Comparison of ENCODE assay signal across 19 cellular contexts in genomic region chr2:22907330-22907729, GRCh38.
DNase-seq lines count a peak whose midpoint lies in the region; ATAC-seq and TF ChIP-seq lines count a peak whose summit lies in the region.
"Had no signal": no experiment of that assay in that cellular context is flagged by ENCODE, and none has a peak within 500 bp of the region (broad histone marks: within the 10 kb centered on the region; RNA-seq: fewer than 3 reads in every experiment).

No MANE protein-coding gene starts in this region.

- no peak for DNase-seq in AG04450 (ENCODE audit: low read depth, low spot score)
- no peak for DNase-seq in GM23338 (ENCODE audit: low spot score)
- peak; percentile 53 for DNase-seq in esophagus muscularis mucosa (ENCODE audit: extremely low spot score)
- peak; percentile 84 for DNase-seq in mucosa of gallbladder (ENCODE audit: low spot score)
- DNase-seq in ovary: no peak
- DNase-seq in effector CD4-positive, alpha-beta T cell: no peak
- DNase-seq: Calu3; CD4-positive, alpha-beta T cell; DMS53; IMR-90; Karpas-422; NCI-H1436 treated with DMSO at 0.1 percent for 48 hours; NCI-H2029 treated with DMSO at 0.1 percent for 48 hours; NCI-H2171 treated with DMSO at 0.1 percent for 48 hours; NCI-H748 treated with DMSO at 0.1 percent for 48 hours; PC-9 had no signal

- H3F3A ChIP-seq in GM23338 (replicated peaks; ENCODE audit: low read depth): no peaks in the 10 kb centered on the region

- no peaks in the 10 kb centered on the region for H3K36me3 ChIP-seq in GM23338 (ENCODE audit: insufficient read depth)
- no peaks in the 10 kb centered on the region for H3K36me3 ChIP-seq in esophagus muscularis mucosa
- no peaks in the 10 kb centered on the region for H3K36me3 ChIP-seq in ovary

- peaks cover 2% of the 10 kb centered on the region; the same call in 1 of the 2 replicates for H3K4me1 ChIP-seq in GM23338 (ENCODE audit: insufficient read depth)
- H3K4me1 ChIP-seq in esophagus muscularis mucosa: no peaks in the 10 kb centered on the region
- no peaks in the 10 kb centered on the region for H3K4me1 ChIP-seq in ovary (ENCODE audit: insufficient read depth)

- peaks cover 7% of the 10 kb centered on the region for H3K4me1 Mint-ChIP-seq in GM23338
- H3K4me1 Mint-ChIP-seq: B cell had no signal

- H3K9me3 ChIP-seq in AG04450 (ENCODE audit: control insufficient read depth, insufficient read depth, low read length) (peaks cover 5% of the 10 kb centered on the region; the same call in 1 of the 2 replicates), esophagus muscularis mucosa (no peaks in the 10 kb centered on the region), ovary (no peaks in the 10 kb centered on the region)

- intact Hi-C loops in esophagus muscularis mucosa (cut with DNase I): loop anchor here (10.0 kb wide), 1 partner anchor 447 kb away; no protein-coding TSS in a partner anchor
- intact Hi-C loops in ovary (cut with DNase I): no loop called here

- no peak overlapping the region for H3K27ac Mint-ChIP-seq in GM23338
- H3K27ac Mint-ChIP-seq: B cell; CD4-positive, alpha-beta T cell had no signal

- TF ChIP-seq EP300 in esophagus muscularis mucosa (IDR thresholded peaks at IDR 0.05) (no peak), ovary (IDR thresholded peaks at IDR 0.05) (no peak)

- H3K27me3 ChIP-seq in AG04450 (ENCODE audit: control insufficient read depth, insufficient read depth, low read length) (no peaks in the 10 kb centered on the region), GM23338 (ENCODE audit: insufficient read depth) (no peaks in the 10 kb centered on the region), esophagus muscularis mucosa (no peaks in the 10 kb centered on the region), ovary (no peaks in the 10 kb centered on the region)

- no peak overlapping the region for H3K4me3 ChIP-seq in AG04450 (ENCODE audit: low read depth, low read length)
- no peak overlapping the region for H3K4me3 ChIP-seq in GM23338
- no peak overlapping the region for H3K4me3 ChIP-seq in esophagus muscularis mucosa
- H3K4me3 ChIP-seq in ovary: no peak overlapping the region
- H3K4me3 ChIP-seq: PC-9 had no signal

- WGBS in esophagus muscularis mucosa: 79% methylated on average over 2 of the region's 2 CpGs
- 40 to 57% (median 46%) methylated on average over 2 of the region's 2 CpGs for WGBS in ovary, 3 donors

- POLR2A ChIA-PET in AG04450 (lab: Yijun Ruan, JAX): no interaction called here

- TF ChIP-seq POLR2A in esophagus muscularis mucosa (IDR thresholded peaks at IDR 0.05; ENCODE audit: low read depth) (no peak), ovary (IDR thresholded peaks at IDR 0.05) (no peak)

- no peak overlapping the region for H3K4me2 ChIP-seq in GM23338
- H3K4me2 ChIP-seq: PC-9 had no signal

- no peaks in the 10 kb centered on the region for H3K36me3 Mint-ChIP-seq in GM23338 (ENCODE audit: low read depth)

- ATAC-seq in GM23338 (no peak), SK-N-SH treated with all-trans-retinoic acid at 6 μM for 48 hours (no peak), HG02623 (IDR thresholded peaks at IDR 0.05; ENCODE audit: unreplicated experiment) (no peak)

- no peak overlapping the region for H3K4me3 Mint-ChIP-seq in GM23338
- H3K4me3 Mint-ChIP-seq: B cell; CD4-positive, alpha-beta T cell had no signal

- H4K20me1 ChIP-seq in GM23338 (replicated peaks; ENCODE audit: insufficient read depth): no peaks in the 10 kb centered on the region

- no peaks in the 10 kb centered on the region for H3K27me3 Mint-ChIP-seq in GM23338 (ENCODE audit: insufficient read depth, low read depth, poor library complexity)
- H3K27me3 Mint-ChIP-seq: B cell; CD4-positive, alpha-beta T cell had no signal

- no peaks in the 10 kb centered on the region; the same call in 2 of the 3 replicates for H3K9me3 Mint-ChIP-seq in GM23338
- H3K9me3 Mint-ChIP-seq: CD4-positive, alpha-beta T cell had no signal

- H3K27ac ChIP-seq in AG04450 (ENCODE audit: low read depth, low read length) (peak overlapping the region; percentile 11), GM23338 (ENCODE audit: low read depth) (no peak overlapping the region), esophagus muscularis mucosa (replicated peaks in 1 of 4) (no peak overlapping the region), ovary (no peak overlapping the region)
- H3K27ac ChIP-seq: PC-9 had no signal

- 0 out of 2 replicates have a peak overlapping the region, but pooled peaks have one; percentile 20 for H2AFZ ChIP-seq in GM23338
- H2AFZ ChIP-seq: PC-9 had no signal

- TF ChIP-seq CTCF in AG04450 (IDR thresholded peaks at IDR 0.05; ENCODE audit: low read depth, low read length): no peak
- no peak for TF ChIP-seq CTCF in GM23338 (conservative IDR thresholded peaks at IDR 0.05; ENCODE audit: low read depth in 2 of 2)
- no peak for TF ChIP-seq CTCF in esophagus muscularis mucosa (IDR thresholded peaks at IDR 0.05)
- TF ChIP-seq CTCF in ovary (IDR thresholded peaks at IDR 0.05): no peak

- CTCF ChIA-PET in AG04450 (lab: Charles Lee): no interaction called here

- H3K9me2 ChIP-seq in GM23338 (ENCODE audit: insufficient read depth): no peaks in the 10 kb centered on the region

- no peaks in the 10 kb centered on the region for H3K79me2 ChIP-seq in GM23338 (replicated peaks; ENCODE audit: insufficient read depth)

TF ChIP-seq in GM23338, 12 proteins besides CTCF, POLR2A, EP300 and RAD21 (continues in another document):
- TF ChIP-seq JUNB (IDR thresholded peaks at IDR 0.05; ENCODE audit: unreplicated experiment): no peak

TF ChIP-seq in SK-N-SH treated with all-trans-retinoic acid at 6 μM for 48 hours, 23 proteins besides CTCF, POLR2A, EP300 and RAD21:
- TF ChIP-seq ISL1 (CRISPR knock-in tag; IDR thresholded peaks at IDR 0.05): no peak
- no peak for TF ChIP-seq ZNF8 (CRISPR knock-in tag; IDR thresholded peaks at IDR 0.05)
- TF ChIP-seq OSR1 (CRISPR knock-in tag; IDR thresholded peaks at IDR 0.05): no peak

Comparison
In these comparisons a context has a peak if more than half of its experiments do, and no peak if none do; other contexts are left out.
1. DNase-seq: peak in esophagus muscularis mucosa (single experiment) and mucosa of gallbladder (single experiment); none in AG04450 (single experiment), GM23338 (single experiment), ovary (0 of 5) and effector CD4-positive, alpha-beta T cell (single experiment).